8 cellular contexts compared by ENCODE assay signal in the genomic region with DNA sequence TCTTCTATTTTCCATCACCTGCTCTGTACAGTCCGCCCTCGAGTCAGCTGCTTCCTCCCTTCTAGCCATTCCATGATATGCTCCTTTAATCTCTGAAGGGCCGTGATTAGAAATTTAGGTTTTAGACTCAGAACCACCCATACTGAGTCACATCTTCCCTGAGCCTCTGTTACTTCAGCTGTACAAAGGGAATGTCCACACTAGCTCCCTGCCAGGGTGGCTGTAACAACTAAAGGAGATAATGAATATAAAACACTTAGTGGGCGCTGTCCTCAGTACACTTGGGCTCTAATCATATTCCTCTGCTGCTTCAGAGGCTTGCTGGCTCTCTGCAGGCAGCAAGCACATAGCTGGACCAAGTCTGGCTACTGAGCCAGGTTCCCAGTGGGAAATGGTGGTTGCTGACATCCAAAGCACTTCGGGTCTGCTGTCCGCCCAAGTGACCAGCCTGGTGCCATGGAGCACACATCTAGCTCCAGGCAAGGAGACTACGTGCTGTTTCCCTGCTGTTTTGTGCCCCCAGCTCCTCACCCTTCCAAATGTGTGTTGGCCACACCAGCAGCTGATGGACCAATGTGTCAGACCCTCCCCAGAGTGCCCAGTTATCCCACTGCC. TPM values are rescaled to one million over a fixed set of nuclear protein-coding genes. Genes with fewer than 3 reads are reported as not detected.
DNase-seq lines count a peak whose midpoint lies in the region; ATAC-seq and TF ChIP-seq lines count a peak whose summit lies in the region.

No MANE protein-coding gene starts in this region.

- intact Hi-C loops in dorsolateral prefrontal cortex (cut with DNase I), result no loop called here

- TF ChIP-seq CTCF in dorsolateral prefrontal cortex (IDR thresholded peaks at IDR 0.05 in 54 of 56, conservative IDR thresholded peaks at IDR 0.05 in 2 of 56; ENCODE audit: low read depth in 1 of 56, partially characterized antibody in 56 of 56), result no peak

- H3K4me1 ChIP-seq in BLaER1 (peaks cover 50% of the 10 kb centered on the region), NT2/D1 (ENCODE audit: insufficient read depth, insufficient read length) (peaks cover 13% of the 10 kb centered on the region), neuronal stem cell (ENCODE audit: control insufficient read depth in 2 of 2, insufficient read depth in 1 of 2, low read depth in 1 of 2, low read length in 2 of 2) (peaks cover 0 to 15% of the 10 kb centered on the region in 2 donors)

- H2AK5ac ChIP-seq in neuronal stem cell (ENCODE audit: low read depth, low read length), result peak overlapping the region; percentile 72

- H3K9me3 ChIP-seq in BLaER1 (no peaks in the 10 kb centered on the region), NT2/D1 (ENCODE audit: insufficient read depth, low read length) (no peaks in the 10 kb centered on the region), neuronal stem cell (replicated peaks in 1 of 2; ENCODE audit: control insufficient read depth in 2 of 2, insufficient read depth in 1 of 2, low read depth in 1 of 2, low read length in 2 of 2) (no peaks in the 10 kb centered on the region)

- no peak overlapping the region for H3K4ac ChIP-seq in neuronal stem cell (ENCODE audit: low read length)

- peaks cover 25% of the 10 kb centered on the region for H4K20me1 ChIP-seq in BLaER1

- H2BK120ac ChIP-seq in neuronal stem cell (ENCODE audit: low read depth, low read length), result no peak overlapping the region

- no peak for TF ChIP-seq POLR2A in GM18505 (IDR thresholded peaks at IDR 0.05; ENCODE audit: borderline replicate concordance, extremely low read depth, insufficient read depth, insufficient read length)

- peak overlapping the region; percentile 99; the same call in 1 of the 2 replicates for H3K4me2 ChIP-seq in BLaER1
- peak overlapping the region; percentile 84 for H3K4me2 ChIP-seq in neuronal stem cell (ENCODE audit: insufficient read depth, low read length, poor library complexity, severe bottlenecking)

- H4K8ac ChIP-seq in neuronal stem cell (ENCODE audit: low read depth, low read length), result no peak overlapping the region

- H3K27ac ChIP-seq in BLaER1 (no peak overlapping the region), dorsolateral prefrontal cortex (peak overlapping the region in 49 of 59 donors; percentile 1 to 89 (median 77)), neuronal stem cell (replicated peaks; ENCODE audit: low read length) (peak overlapping the region; percentile 73)

- no peak overlapping the region for H2BK15ac ChIP-seq in neuronal stem cell (ENCODE audit: low read length)

- H2BK12ac ChIP-seq in neuronal stem cell (ENCODE audit: low read length), result no peak overlapping the region

- no peak for ATAC-seq in GM18505 (IDR thresholded peaks at IDR 0.05; ENCODE audit: unreplicated experiment)
- no peak for ATAC-seq in left lobe of liver
- ATAC-seq in HG03135 (IDR thresholded peaks at IDR 0.05; ENCODE audit: unreplicated experiment), result no peak

- peaks cover 9% of the 10 kb centered on the region for H3K79me1 ChIP-seq in neuronal stem cell (ENCODE audit: low read depth, low read length)

- H3K36me3 ChIP-seq in BLaER1, result peaks cover 38% of the 10 kb centered on the region
- H3K36me3 ChIP-seq in NT2/D1 (ENCODE audit: insufficient read depth, insufficient read length, low read length), result peaks cover 44% of the 10 kb centered on the region
- H3K36me3 ChIP-seq in neuronal stem cell (replicated peaks in 1 of 2; ENCODE audit: control insufficient read depth in 2 of 2, insufficient read depth in 2 of 2, low read length in 2 of 2), result peaks cover 16 to 46% of the 10 kb centered on the region in 2 donors

- H3K9ac ChIP-seq in BLaER1 (peak overlapping the region; percentile 65; the same call in 1 of the 2 replicates), NT2/D1 (ENCODE audit: insufficient read length, low read depth) (peak overlapping the region; percentile 92), neuronal stem cell (ENCODE audit: low read depth, low read length, poor library complexity) (peak overlapping the region; percentile 80)

- H3K4me3 ChIP-seq in BLaER1 (no peak overlapping the region; the same call in 1 of the 2 replicates), NT2/D1 (ENCODE audit: insufficient read length, low read depth) (peak overlapping the region; percentile 40), dorsolateral prefrontal cortex (peak overlapping the region in 46 of 59 donors; percentile 43 to 86 (median 76)), neuronal stem cell (ENCODE audit: low read length in 2 of 2) (peak overlapping the region in 1 of 2 donors; percentile 73)

- no peak overlapping the region for H4K91ac ChIP-seq in neuronal stem cell (ENCODE audit: low read depth, low read length, poor library complexity)

- H3K27me3 ChIP-seq in BLaER1 (no peaks in the 10 kb centered on the region), NT2/D1 (ENCODE audit: insufficient read depth, insufficient read length) (no peaks in the 10 kb centered on the region), dorsolateral prefrontal cortex (peaks cover 0 to 5% (median 0%) of the 10 kb centered on the region in 45 donors), neuronal stem cell (ENCODE audit: control insufficient read depth in 3 of 3, insufficient read depth in 3 of 3, low read depth in 1 of 3, low read length in 3 of 3) (no peaks in the 10 kb centered on the region)

- no peak overlapping the region for H3K14ac ChIP-seq in neuronal stem cell (ENCODE audit: low read length)

- H2AFZ ChIP-seq in neuronal stem cell (ENCODE audit: low read length), result no peak overlapping the region

- H3K23ac ChIP-seq in neuronal stem cell (ENCODE audit: low read depth, low read length, poor library complexity), result peak overlapping the region; percentile 75

- H2BK5ac ChIP-seq in neuronal stem cell (ENCODE audit: low read length), result no peak overlapping the region

- no peak for DNase-seq in NT2/D1 (ENCODE audit: low read depth, low spot score)
- DNase-seq in dorsolateral prefrontal cortex, result peak in 1 of 10 donors; percentile 23
- no peak for DNase-seq in neuronal stem cell (ENCODE audit: low spot score)
- DNase-seq in ureter (ENCODE audit: low spot score), result no peak
- DNase-seq in left lobe of liver (ENCODE audit: low spot score), result no peak

- no CpG with 5 or more reads among the region's 7 CpGs for WGBS in neuronal stem cell (ENCODE audit: extremely low coverage in 2 of 2, insufficient read length in 2 of 2, insufficient replicate concordance in 1 of 2), 2 donors

- peak overlapping the region; percentile 95 for H3K18ac ChIP-seq in neuronal stem cell (ENCODE audit: low read length)

RNA-seq across cellular contexts. Expression of a gene that starts 0.9 kb away (rescaled TPM):
- total RNA-seq in dorsolateral prefrontal cortex (1 to 10 TPM; 2.2 to 8.4 (median 3.9) TPM), ureter (18.0 TPM), left lobe of liver (5.3 TPM)
- polyA plus RNA-seq in neuronal stem cell (2013, experiment 1 of 2), result 24.1 TPM
- polyA plus RNA-seq in neuronal stem cell (2013, experiment 2 of 2), result 23.7 TPM

RNA-seq across cellular contexts. Expression of a gene that starts 29.1 kb away (rescaled TPM):
- total RNA-seq in dorsolateral prefrontal cortex, result 10 to 100 TPM; 16.2 to 33.8 (median 21.3) TPM
- 13.7 TPM for polyA plus RNA-seq in neuronal stem cell (2013, experiment 1 of 2)
- 14.1 TPM for polyA plus RNA-seq in neuronal stem cell (2013, experiment 2 of 2)
- 29.0 TPM for total RNA-seq in ureter
- total RNA-seq in left lobe of liver, result 12.8 TPM
